In the genomic region with DNA sequence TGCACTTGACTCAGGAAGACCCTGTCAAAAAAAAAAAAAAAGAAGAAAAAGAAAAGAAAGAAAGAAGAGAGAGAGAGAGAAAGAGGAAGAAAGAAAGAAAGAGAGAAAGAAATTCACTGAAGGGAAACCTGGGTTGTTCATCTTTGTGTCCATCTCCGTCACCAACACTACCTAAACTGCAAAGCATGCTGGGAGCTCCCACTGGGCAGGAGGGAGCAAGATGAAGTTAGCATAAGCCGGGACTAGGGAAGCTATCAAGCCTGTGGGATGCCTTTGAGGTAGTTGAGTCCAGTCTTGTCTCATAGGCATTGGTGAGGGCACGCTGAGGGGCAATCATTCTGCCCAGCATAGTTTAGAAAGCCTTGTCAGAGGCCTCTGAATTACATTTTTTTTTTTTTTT, we compare ENCODE assay signal across 27 cellular contexts. TPM values are rescaled to one million over a fixed set of nuclear protein-coding genes. Genes with fewer than 3 reads are reported as not detected.
DNase-seq lines count a peak whose midpoint lies in the region; ATAC-seq and TF ChIP-seq lines count a peak whose summit lies in the region.
"Had no signal": no experiment of that assay in that cellular context is flagged by ENCODE, and none has a peak within 500 bp of the region (broad histone marks: within the 10 kb centered on the region; RNA-seq: fewer than 3 reads in every experiment).

No MANE protein-coding gene starts in this region.

- no peaks in the 10 kb centered on the region for H3K36me3 Mint-ChIP-seq in activated T-cell treated with anti-CD3 and anti-CD28 coated beads, Interleukin-2, amount 50 U/mL, for 72 hours (ENCODE audit: insufficient read depth in 2 of 2)
- H3K36me3 Mint-ChIP-seq in activated CD4-positive, alpha-beta memory T cell treated with anti-CD3 and anti-CD28 coated beads for 36 hours, result no peaks in the 10 kb centered on the region
- H3K36me3 Mint-ChIP-seq in nephron (ENCODE audit: low read depth), result no peaks in the 10 kb centered on the region
- H3K36me3 Mint-ChIP-seq: brain; immature natural killer cell; naive thymus-derived CD4-positive, alpha-beta T cell had no signal

- intact Hi-C loops in activated CD4-positive, alpha-beta memory T cell treated with anti-CD3 and anti-CD28 coated beads for 36 hours (cut with micrococcal nuclease), result no loop called here

- no peak for DNase-seq in activated T-cell treated with anti-CD3 and anti-CD28 coated beads, Interleukin-2, amount 50 U/mL, for 72 hours
- no peak for DNase-seq in activated T-cell treated with anti-CD3 and anti-CD28 coated beads, Interleukin-2, amount 50 U/mL, for 1 hour
- DNase-seq in activated CD4-positive, alpha-beta memory T cell treated with anti-CD3 and anti-CD28 coated beads for 36 hours, result peak; percentile 7
- DNase-seq in ureter (ENCODE audit: low spot score) (peak; percentile 17), NCI-H1694 (lab: John Stamatoyannopoulos, UW) (no peak), LoVo (ENCODE audit: low spot score) (no peak)
- DNase-seq: activated CD4-positive, alpha-beta T cell treated with anti-CD3 and anti-CD28 coated beads, Interleukin-2, amount 50 U/mL, for 1 hour; activated gamma-delta T cell treated with Interleukin-2 at 50 U/mL for 16 hours; COR-L47; effector CD8-positive, alpha-beta T cell; foreskin melanocyte; GF-D8; immature natural killer cell; mesendoderm; NCI-H1092 treated with DMSO at 0.1 percent for 48 hours; NCI-H2029 treated with DMSO at 0.1 percent for 48 hours; NCI-H2227 treated with DMSO at 0.1 percent for 48 hours; stimulated activated CD4-positive, alpha-beta T cell treated with anti-CD3 and anti-CD28 coated beads, Interleukin-2, amount 100 ng/mL, for 48 hours; stimulated activated naive CD4-positive, alpha-beta T cell; thyroid gland had no signal

- no peaks in the 10 kb centered on the region for H3K9me3 Mint-ChIP-seq in activated T-cell treated with anti-CD3 and anti-CD28 coated beads, Interleukin-2, amount 50 U/mL, for 72 hours
- no peaks in the 10 kb centered on the region for H3K9me3 Mint-ChIP-seq in activated CD4-positive, alpha-beta memory T cell treated with anti-CD3 and anti-CD28 coated beads for 36 hours
- H3K9me3 Mint-ChIP-seq in nephron, result no peaks in the 10 kb centered on the region
- H3K9me3 Mint-ChIP-seq: brain; immature natural killer cell; naive thymus-derived CD4-positive, alpha-beta T cell; T-helper 2 cell treated with Interferon-gamma antibody and Interleukin-4, amounts not matched to agents 5 μg/mL and 100 μg/mL, for 36 hours had no signal

- POLR2A ChIA-PET in activated CD4-positive, alpha-beta memory T cell treated with anti-CD3 and anti-CD28 coated beads for 36 hours (lab: Charles Lee), result interaction anchor here (1.0 kb wide), 1 partner anchor 40 kb away, joined by 3 read pairs; no protein-coding TSS in a partner anchor

- H3K4me3 Mint-ChIP-seq in activated T-cell treated with anti-CD3 and anti-CD28 coated beads, Interleukin-2, amount 50 U/mL, for 72 hours, result no peak overlapping the region
- no peak overlapping the region for H3K4me3 Mint-ChIP-seq in activated CD4-positive, alpha-beta memory T cell treated with anti-CD3 and anti-CD28 coated beads for 36 hours
- no peak overlapping the region for H3K4me3 Mint-ChIP-seq in nephron
- H3K4me3 Mint-ChIP-seq: brain; immature natural killer cell; naive thymus-derived CD4-positive, alpha-beta T cell; T-helper 2 cell treated with Interferon-gamma antibody and Interleukin-4, amounts not matched to agents 5 μg/mL and 100 μg/mL, for 36 hours had no signal

- TF ChIP-seq CTCF in nephron (IDR thresholded peaks at IDR 0.05; ENCODE audit: unreplicated experiment in 3 of 3), result no peak

- CTCF ChIA-PET in activated CD4-positive, alpha-beta memory T cell treated with anti-CD3 and anti-CD28 coated beads for 36 hours (lab: Charles Lee), result interaction anchor here (1.2 to 10.8 kb wide), 2 partner anchors 136 to 148 kb away, joined by 5 to 350 read pairs; a partner anchor contains a TSS

- H3K27ac Mint-ChIP-seq in activated T-cell treated with anti-CD3 and anti-CD28 coated beads, Interleukin-2, amount 50 U/mL, for 72 hours, result peak overlapping the region; percentile 56
- H3K27ac Mint-ChIP-seq in activated CD4-positive, alpha-beta memory T cell treated with anti-CD3 and anti-CD28 coated beads for 36 hours, result no peak overlapping the region
- peak overlapping the region in 2 of 3 experiments; percentile 76 to 80 for H3K27ac Mint-ChIP-seq in nephron
- H3K27ac Mint-ChIP-seq: brain; immature natural killer cell; T-helper 2 cell treated with Interferon-gamma antibody and Interleukin-4, amounts not matched to agents 5 μg/mL and 100 μg/mL, for 36 hours had no signal

- ATAC-seq in activated T-cell treated with anti-CD3 and anti-CD28 coated beads, Interleukin-2, amount 50 U/mL, for 72 hours (replicated peaks in 1 of 2), result no peak
- ATAC-seq in GM18517 (IDR thresholded peaks at IDR 0.05; ENCODE audit: unreplicated experiment), result no peak
- ATAC-seq: left lung; naive thymus-derived CD4-positive, alpha-beta T cell had no signal

- H3K4me1 Mint-ChIP-seq in activated T-cell treated with anti-CD3 and anti-CD28 coated beads, Interleukin-2, amount 50 U/mL, for 72 hours (ENCODE audit: low read depth), result peaks cover 14% of the 10 kb centered on the region
- H3K4me1 Mint-ChIP-seq in activated CD4-positive, alpha-beta memory T cell treated with anti-CD3 and anti-CD28 coated beads for 36 hours (ENCODE audit: low read depth), result peaks cover 14% of the 10 kb centered on the region
- H3K4me1 Mint-ChIP-seq in nephron, result peaks cover 44% of the 10 kb centered on the region
- H3K4me1 Mint-ChIP-seq: immature natural killer cell had no signal

- no peaks in the 10 kb centered on the region for H3K27me3 Mint-ChIP-seq in activated T-cell treated with anti-CD3 and anti-CD28 coated beads, Interleukin-2, amount 50 U/mL, for 72 hours (ENCODE audit: low read depth)
- no peaks in the 10 kb centered on the region for H3K27me3 Mint-ChIP-seq in activated CD4-positive, alpha-beta memory T cell treated with anti-CD3 and anti-CD28 coated beads for 36 hours
- H3K27me3 Mint-ChIP-seq in nephron (ENCODE audit: low read depth), result peaks cover 11% of the 10 kb centered on the region
- H3K27me3 Mint-ChIP-seq: naive thymus-derived CD4-positive, alpha-beta T cell had no signal

RNA-seq across cellular contexts. Expression of a gene that starts 7.6 kb away (rescaled TPM):
- total RNA-seq in activated T-cell treated with anti-CD3 and anti-CD28 coated beads, Interleukin-2, amount 50 U/mL, for 72 hours, result 100 to 1,000 TPM; 106 to 133 TPM
- 100 to 1,000 TPM; 155 to 163 TPM for total RNA-seq in activated CD4-positive, alpha-beta memory T cell treated with anti-CD3 and anti-CD28 coated beads for 36 hours
- 53.5 TPM for total RNA-seq in ureter

RNA-seq across cellular contexts. Expression of a gene that starts 32.9 kb away (rescaled TPM):
- total RNA-seq in activated T-cell treated with anti-CD3 and anti-CD28 coated beads, Interleukin-2, amount 50 U/mL, for 72 hours, result 10 to 100 TPM; 24.4 to 38.8 TPM
- total RNA-seq in activated CD4-positive, alpha-beta memory T cell treated with anti-CD3 and anti-CD28 coated beads for 36 hours, result 10 to 100 TPM; 25.0 to 25.9 TPM
- 17.7 TPM for total RNA-seq in ureter
- total RNA-seq: H4 had no signal

Comparison
In these comparisons a context has a peak if more than half of its experiments do, and no peak if none do; other contexts are left out.
1. DNase-seq: peak in activated CD4-positive, alpha-beta memory T cell treated with anti-CD3 and anti-CD28 coated beads for 36 hours (single experiment) and ureter (single experiment); none in activated T-cell treated with anti-CD3 and anti-CD28 coated beads, Interleukin-2, amount 50 U/mL, for 72 hours (0 of 2), activated T-cell treated with anti-CD3 and anti-CD28 coated beads, Interleukin-2, amount 50 U/mL, for 1 hour (single experiment), NCI-H1694 (single experiment) and LoVo (single experiment).